Comparison of ENCODE assay signal across 11 cellular contexts in genomic region chr1:1538989-1539309, GRCh38. TPM values are rescaled to one million over a fixed set of nuclear protein-coding genes. Genes with fewer than 3 reads are reported as not detected.
DNase-seq lines count a peak whose midpoint lies in the region; ATAC-seq and TF ChIP-seq lines count a peak whose summit lies in the region.
"Had no signal": no experiment of that assay in that cellular context is flagged by ENCODE, and none has a peak within 500 bp of the region (broad histone marks: within the 10 kb centered on the region; RNA-seq: fewer than 3 reads in every experiment).

No MANE protein-coding gene starts in this region.

- H3K9me3 Mint-ChIP-seq in activated T-cell treated with anti-CD3 and anti-CD28 coated beads, Interleukin-2, amount 50 U/mL, for 24 hours: no peaks in the 10 kb centered on the region

- H2BK120ac ChIP-seq in mesendoderm (ENCODE audit: low read depth, low read length): no peak overlapping the region

- H3K9ac ChIP-seq in mesendoderm (ENCODE audit: low read length): peak overlapping the region; percentile 78

- peaks cover 28% of the 10 kb centered on the region for H3K36me3 Mint-ChIP-seq in activated T-cell treated with anti-CD3 and anti-CD28 coated beads, Interleukin-2, amount 50 U/mL, for 24 hours (ENCODE audit: low read depth)

- H3K27ac ChIP-seq in cingulate gyrus (ENCODE audit: low read depth, low read length): peak overlapping the region; percentile 20
- H3K27ac ChIP-seq in mesendoderm (ENCODE audit: low read depth, low read length): no peak overlapping the region
- no peak overlapping the region for H3K27ac ChIP-seq in thoracic aorta
- H3K27ac ChIP-seq: epithelial cell of prostate had no signal

- H4K8ac ChIP-seq in mesendoderm (ENCODE audit: low read depth, low read length): no peak overlapping the region

- no peak overlapping the region for H3K4ac ChIP-seq in mesendoderm (ENCODE audit: low read depth, low read length)

- DNase-seq in activated T-cell treated with anti-CD3 and anti-CD28 coated beads, Interleukin-2, amount 50 U/mL, for 24 hours: no peak
- DNase-seq in activated T-cell treated with anti-CD3 and anti-CD28 coated beads for 4 hours (no peak), mesendoderm (no peak), thoracic aorta (ENCODE audit: low spot score) (no peak), HPDE6-E6E7 (ENCODE audit: extremely low spot score) (no peak), NCI-H1092 (lab: John Stamatoyannopoulos, UW) (no peak)
- DNase-seq: NCI-H446 treated with DMSO at 0.1 percent for 48 hours, SIG-M5 had no signal

- no peak overlapping the region for H3K18ac ChIP-seq in mesendoderm (ENCODE audit: low read length)

- TF ChIP-seq CTCF in thoracic aorta (IDR thresholded peaks at IDR 0.05): no peak

- H3K56ac ChIP-seq in mesendoderm (ENCODE audit: low read length): peak overlapping the region; percentile 62

- H2AK5ac ChIP-seq in mesendoderm (ENCODE audit: low read length): no peak overlapping the region

- no peaks in the 10 kb centered on the region for H3K9me3 ChIP-seq in thoracic aorta

- H3K27ac Mint-ChIP-seq in activated T-cell treated with anti-CD3 and anti-CD28 coated beads, Interleukin-2, amount 50 U/mL, for 24 hours: peak overlapping the region; percentile 75

- H3K23ac ChIP-seq in mesendoderm (ENCODE audit: low read length): no peak overlapping the region

- H3K4me1 Mint-ChIP-seq in activated T-cell treated with anti-CD3 and anti-CD28 coated beads, Interleukin-2, amount 50 U/mL, for 24 hours (ENCODE audit: low read depth): peaks cover 3% of the 10 kb centered on the region

- H3K4me3 ChIP-seq in mesendoderm (ENCODE audit: low read length) (no peak overlapping the region), thoracic aorta (peak overlapping the region; percentile 79)

- no peaks in the 10 kb centered on the region for H3K27me3 ChIP-seq in mesendoderm (ENCODE audit: insufficient read depth, low read length, poor library complexity)
- no peaks in the 10 kb centered on the region for H3K27me3 ChIP-seq in thoracic aorta (replicated peaks; ENCODE audit: insufficient read depth)

- no peaks in the 10 kb centered on the region for H3K27me3 Mint-ChIP-seq in activated T-cell treated with anti-CD3 and anti-CD28 coated beads, Interleukin-2, amount 50 U/mL, for 24 hours

- peak overlapping the region; percentile 29 for H3K4me3 Mint-ChIP-seq in activated T-cell treated with anti-CD3 and anti-CD28 coated beads, Interleukin-2, amount 50 U/mL, for 24 hours

- H3K4me1 ChIP-seq in mesendoderm (ENCODE audit: control insufficient read depth, low read depth, low read length): no peaks in the 10 kb centered on the region
- peaks cover 10 to 19% of the 10 kb centered on the region in 2 donors for H3K4me1 ChIP-seq in thoracic aorta (ENCODE audit: control insufficient read depth in 1 of 2, low read depth in 2 of 2)

- no peaks in the 10 kb centered on the region for H3K36me3 ChIP-seq in mesendoderm (ENCODE audit: control insufficient read depth, insufficient read depth, low read length)
- H3K36me3 ChIP-seq in thoracic aorta: peaks cover 8% of the 10 kb centered on the region

- no peak overlapping the region for H4K5ac ChIP-seq in mesendoderm (ENCODE audit: low read length)

- WGBS in mesendoderm (ENCODE audit: extremely low coverage, insufficient coverage, low lambda C conversion rate): no CpG with 5 or more reads among the region's 18 CpGs

- ATAC-seq in thoracic aorta (ENCODE audit: insufficient number of reproducible peaks, low FRiP score, low read depth): no peak
- ATAC-seq in HG03159 (IDR thresholded peaks at IDR 0.05; ENCODE audit: unreplicated experiment): no peak

- no peaks in the 10 kb centered on the region for H3K79me2 ChIP-seq in mesendoderm (ENCODE audit: control insufficient read depth, insufficient read depth, low read length)

- no peak overlapping the region for H2BK5ac ChIP-seq in mesendoderm (ENCODE audit: low read length)

- no peaks in the 10 kb centered on the region for H3K79me1 ChIP-seq in mesendoderm (ENCODE audit: low read length)

- no peak overlapping the region for H3K4me2 ChIP-seq in mesendoderm (ENCODE audit: low read length)

- no peak overlapping the region for H2BK15ac ChIP-seq in mesendoderm (replicated peaks; ENCODE audit: low read depth)

RNA-seq across cellular contexts. Expression of gene TMEM240, which starts 1.5 kb away (rescaled TPM):
- polyA plus RNA-seq in mesendoderm (2013, experiment 1 of 2): 0.70 TPM
- polyA plus RNA-seq in mesendoderm (2013, experiment 2 of 2): 0.83 TPM
- 10 to 100 TPM; 11.1 TPM for total RNA-seq in thoracic aorta

RNA-seq across cellular contexts. Expression of gene ATAD3A, which starts 27.0 kb away (rescaled TPM):
- 38.8 TPM for polyA plus RNA-seq in mesendoderm (2013, experiment 1 of 2)
- polyA plus RNA-seq in mesendoderm (2013, experiment 2 of 2): 39.0 TPM
- total RNA-seq in thoracic aorta: 10 to 100 TPM; 16.7 to 17.6 TPM

RNA-seq across cellular contexts. Expression of gene SSU72, which starts 35.7 kb away (rescaled TPM):
- 173 TPM for polyA plus RNA-seq in mesendoderm (2013, experiment 1 of 2)
- 175 TPM for polyA plus RNA-seq in mesendoderm (2013, experiment 2 of 2)
- 10 to 100 TPM; 80.4 to 90.2 TPM for total RNA-seq in thoracic aorta
